17 cellular contexts compared by ENCODE assay signal in genomic region chr2:137969876-137970275, GRCh38. TPM values are rescaled to one million over a fixed set of nuclear protein-coding genes. Genes with fewer than 3 reads are reported as not detected.
A peak's percentile ranks its signal among the peaks of the same experiment; 100 is the strongest.
DNase-seq lines count a peak whose midpoint lies in the region; ATAC-seq and TF ChIP-seq lines count a peak whose summit lies in the region.
"Had no signal": no experiment of that assay in that cellular context is flagged by ENCODE, and none has a peak within 500 bp of the region (broad histone marks: within the 10 kb centered on the region; RNA-seq: fewer than 3 reads in every experiment).

No MANE protein-coding gene starts in this region.

- BruUV-seq in Calu3 (replicated peaks; lab: Mats Ljungman, UMichigan): no TSS peak

- H3K9me3 ChIP-seq in body of pancreas (no peaks in the 10 kb centered on the region), left lung (no peaks in the 10 kb centered on the region), subcutaneous abdominal adipose tissue (ENCODE audit: control insufficient read depth in 5 of 5, low read length in 5 of 5) (no peaks in the 10 kb centered on the region)
- H3K9me3 ChIP-seq: neutrophil had no signal

- H3K4me3 ChIP-seq in body of pancreas (no peak overlapping the region), left lung (no peak overlapping the region), subcutaneous abdominal adipose tissue (ENCODE audit: low read depth in 1 of 5, low read length in 5 of 5) (no peak overlapping the region)
- H3K4me3 ChIP-seq: smooth muscle cell had no signal

- TF ChIP-seq CTCF in Calu3 (IDR thresholded peaks at IDR 0.05; ENCODE audit: unreplicated experiment): no peak
- no peak for TF ChIP-seq CTCF in body of pancreas (IDR thresholded peaks at IDR 0.05)
- TF ChIP-seq CTCF in left lung (IDR thresholded peaks at IDR 0.05): no peak
- no peak for TF ChIP-seq CTCF in type B pancreatic cell (conservative IDR thresholded peaks at IDR 0.05)

- H3K36me3 ChIP-seq in body of pancreas (replicated peaks in 1 of 2; ENCODE audit: insufficient read depth in 1 of 2, low read depth in 2 of 2): no peaks in the 10 kb centered on the region
- peaks cover 0 to 6% of the 10 kb centered on the region in 2 donors for H3K36me3 ChIP-seq in left lung
- peaks cover 4 to 28% (median 15%) of the 10 kb centered on the region in 5 donors for H3K36me3 ChIP-seq in subcutaneous abdominal adipose tissue (ENCODE audit: control insufficient read depth in 5 of 5, insufficient read depth in 5 of 5, low read length in 5 of 5)
- H3K36me3 ChIP-seq: neutrophil had no signal

- H3K4me1 Mint-ChIP-seq in Calu3 (ENCODE audit: low read depth, unreplicated experiment): peaks cover 55% of the 10 kb centered on the region
- peaks cover 14% of the 10 kb centered on the region for H3K4me1 Mint-ChIP-seq in type B pancreatic cell (ENCODE audit: unreplicated experiment)
- H3K4me1 Mint-ChIP-seq: activated CD4-positive, alpha-beta memory T cell treated with anti-CD3 and anti-CD28 coated beads, Interleukin-2, amount 10 ng/mL, durations not matched to agents 7 days and 5 days had no signal

- H3K9ac ChIP-seq in subcutaneous abdominal adipose tissue (ENCODE audit: low read length in 5 of 5): no peak overlapping the region

- H3K9me3 Mint-ChIP-seq in Calu3 (ENCODE audit: low read depth, unreplicated experiment) (no peaks in the 10 kb centered on the region), type B pancreatic cell (no peaks in the 10 kb centered on the region)
- H3K9me3 Mint-ChIP-seq: activated CD4-positive, alpha-beta memory T cell treated with anti-CD3 and anti-CD28 coated beads, Interleukin-2, amount 10 ng/mL, durations not matched to agents 7 days and 5 days had no signal

- CTCF ChIA-PET in Calu3 (lab: Charles Lee): no interaction called here

- no peak for DNase-seq in Calu3
- no peak for DNase-seq in body of pancreas
- DNase-seq in left lung: no peak
- DNase-seq in NCI-H226: no peak
- DNase-seq in type B pancreatic cell (ENCODE audit: extremely low spot score, unreplicated experiment): no peak
- no peak for DNase-seq in SK-N-DZ (ENCODE audit: low spot score)
- DNase-seq: activated CD4-positive, alpha-beta memory T cell treated with anti-CD3 and anti-CD28 coated beads, Interleukin-2, amount 10 ng/mL, durations not matched to agents 7 days and 5 days; activated gamma-delta T cell treated with Interleukin-2 at 50 U/mL for 16 hours; activated T-cell treated with anti-CD3 and anti-CD28 coated beads for 4 hours; dorsolateral prefrontal cortex; stimulated activated CD4-positive, alpha-beta T cell treated with anti-CD3 and anti-CD28 coated beads, Interleukin-2, amount 100 ng/mL, for 48 hours; stimulated activated naive CD4-positive, alpha-beta T cell treated with Interleukin-2 at 50 U/mL for 16 hours; SW 1271 had no signal

- peak overlapping the region; percentile 92 for H3K27ac Mint-ChIP-seq in Calu3 (ENCODE audit: unreplicated experiment)
- no peak overlapping the region for H3K27ac Mint-ChIP-seq in type B pancreatic cell
- H3K27ac Mint-ChIP-seq: activated CD4-positive, alpha-beta memory T cell treated with anti-CD3 and anti-CD28 coated beads, Interleukin-2, amount 10 ng/mL, durations not matched to agents 7 days and 5 days had no signal

- ATAC-seq in body of pancreas: no peak
- ATAC-seq in left lung: no peak
- no peak for ATAC-seq in GM19397 (IDR thresholded peaks at IDR 0.05; ENCODE audit: unreplicated experiment)

- H3K4me1 ChIP-seq in body of pancreas: peaks cover 51% of the 10 kb centered on the region
- peaks cover 0 to 31% of the 10 kb centered on the region in 2 donors for H3K4me1 ChIP-seq in left lung
- H3K4me1 ChIP-seq in subcutaneous abdominal adipose tissue (ENCODE audit: control insufficient read depth in 5 of 5, insufficient read depth in 5 of 5, low read length in 5 of 5): peaks cover 0 to 51% (median 17%) of the 10 kb centered on the region in 5 donors

- H3K36me3 Mint-ChIP-seq in Calu3 (ENCODE audit: insufficient read depth, unreplicated experiment) (peaks cover 30% of the 10 kb centered on the region), type B pancreatic cell (peaks cover 12% of the 10 kb centered on the region)

- no peak for TF ChIP-seq POLR2A in body of pancreas (IDR thresholded peaks at IDR 0.05)

- H3K27me3 Mint-ChIP-seq in Calu3 (ENCODE audit: unreplicated experiment) (no peaks in the 10 kb centered on the region), type B pancreatic cell (no peaks in the 10 kb centered on the region)
- H3K27me3 Mint-ChIP-seq: activated CD4-positive, alpha-beta memory T cell treated with anti-CD3 and anti-CD28 coated beads, Interleukin-2, amount 10 ng/mL, durations not matched to agents 7 days and 5 days had no signal

- 92 to 95% methylated on average over 1 of the region's 1 CpG for WGBS in body of pancreas, 2 donors

- peak overlapping the region in 3 of 4 donors; percentile 43 to 89 (median 47) for H3K27ac ChIP-seq in body of pancreas
- H3K27ac ChIP-seq in left lung: peak overlapping the region; percentile 47 to 87
- H3K27ac ChIP-seq in subcutaneous abdominal adipose tissue (ENCODE audit: low read depth, low read length): peak overlapping the region; percentile 68
- H3K27ac ChIP-seq: neutrophil had no signal

- intact Hi-C loops in Calu3 (cut with micrococcal nuclease; ENCODE audit: unreplicated experiment) (loop anchor here (5.0 to 10.0 kb wide), 3 partner anchors 92 to 305 kb away; no protein-coding TSS in a partner anchor), body of pancreas (cut with DNase I) (no loop called here), left lung (cut with DNase I) (no loop called here)

- H3K4me3 Mint-ChIP-seq in Calu3 (ENCODE audit: low read depth, unreplicated experiment) (peak overlapping the region; percentile 27), type B pancreatic cell (no peak overlapping the region)
- H3K4me3 Mint-ChIP-seq: activated CD4-positive, alpha-beta memory T cell treated with anti-CD3 and anti-CD28 coated beads, Interleukin-2, amount 10 ng/mL, durations not matched to agents 7 days and 5 days had no signal

- H3K27me3 ChIP-seq in body of pancreas (no peaks in the 10 kb centered on the region), left lung (no peaks in the 10 kb centered on the region), subcutaneous abdominal adipose tissue (ENCODE audit: control insufficient read depth in 5 of 5, insufficient read depth in 4 of 5, low read length in 5 of 5) (no peaks in the 10 kb centered on the region)
- H3K27me3 ChIP-seq: dorsolateral prefrontal cortex, neutrophil had no signal

RNA-seq across cellular contexts. Expression of gene HNMT, which starts 5.6 kb away (rescaled TPM):
- 56.5 and 68.2 TPM in 2 replicates for total RNA-seq in Calu3 (2022)
- 10 to 100 TPM; 37.2 to 52.1 TPM for total RNA-seq in body of pancreas
- 10 to 100 TPM; 53.0 to 61.9 TPM for total RNA-seq in left lung
- 11.6 and 12.1 TPM in 2 replicates for total RNA-seq in type B pancreatic cell (ENCODE audit: low replicate concordance)
- 1.9 and 4.4 TPM in 2 replicates for polyA plus RNA-seq in SK-N-DZ (2014; cell fraction: cytosol; rRNA removed)
- 0.19 and 2.9 TPM in 2 replicates for polyA plus RNA-seq in SK-N-DZ (2014; cell fraction: nucleus; rRNA removed)
- total RNA-seq: activated CD4-positive, alpha-beta memory T cell treated with anti-CD3 and anti-CD28 coated beads, Interleukin-2, amount 10 ng/mL, durations not matched to agents 7 days and 5 days had no signal
